ENCODE assay signal across 12 cellular contexts in the genomic region with DNA sequence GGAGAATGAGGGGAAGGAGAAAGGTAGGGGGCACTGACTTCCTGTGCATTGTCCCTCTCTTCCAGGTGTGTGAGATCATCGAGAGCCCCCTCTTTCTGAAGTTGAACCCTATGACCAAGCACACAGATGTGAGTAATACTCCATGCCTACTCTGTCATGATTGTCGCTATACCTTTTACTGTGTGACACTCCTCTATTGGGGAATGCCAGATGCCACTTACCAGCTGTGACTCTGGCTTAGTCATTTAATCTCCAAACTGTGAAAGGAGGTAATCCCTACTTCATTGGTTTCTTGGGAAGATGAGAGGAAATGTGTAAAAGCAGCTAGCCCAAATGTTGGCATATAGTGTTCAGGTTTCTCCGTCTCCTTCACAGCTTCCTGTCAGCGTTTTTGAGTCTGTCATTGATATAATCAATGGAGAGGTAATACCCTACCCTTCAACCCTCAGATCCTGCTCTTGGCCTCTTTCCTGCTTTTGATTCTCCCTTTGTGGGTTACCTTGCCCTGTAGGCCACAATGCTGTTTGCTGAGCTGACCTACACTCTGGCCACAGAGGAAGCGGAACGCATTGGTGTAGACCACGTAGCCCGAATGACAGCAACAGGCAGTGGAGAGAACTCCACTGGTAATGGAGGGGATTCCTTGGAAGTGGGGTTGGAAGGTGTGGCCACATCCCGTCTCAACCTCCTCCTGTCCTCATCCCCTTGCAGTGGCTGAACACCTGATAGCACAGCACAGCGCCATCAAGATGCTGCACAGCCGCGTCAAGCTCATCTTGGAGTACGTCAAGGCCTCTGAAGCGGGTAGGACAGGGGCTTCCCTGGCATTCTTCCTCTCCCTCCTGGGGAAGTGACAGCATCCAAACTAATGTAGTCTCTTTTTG. TPM values are rescaled to one million over a fixed set of nuclear protein-coding genes. Genes with fewer than 3 reads are reported as not detected.
DNase-seq lines count a peak whose midpoint lies in the region; ATAC-seq, FAIRE-seq and TF ChIP-seq lines count a peak whose summit lies in the region.
"Had no signal": no experiment of that assay in that cellular context is flagged by ENCODE, and none has a peak within 500 bp of the region (broad histone marks: within the 10 kb centered on the region; RNA-seq: fewer than 3 reads in every experiment).

No MANE protein-coding gene starts in this region.

- H3K18ac ChIP-seq in H1 (ENCODE audit: extremely low read depth, low read length): no peak overlapping the region

- H3K9ac ChIP-seq in H1 (replicated peaks in 1 of 4; ENCODE audit: extremely low read depth in 1 of 4, low read depth in 3 of 4, low read length in 3 of 4): no peak overlapping the region; a peak in 1 of 7 replicates

- no peaks in the 10 kb centered on the region for H3K9me3 ChIP-seq in H1 (ENCODE audit: insufficient read depth in 2 of 2, low read depth in 1 of 2, low read length in 1 of 2)
- H3K9me3 ChIP-seq: BE2C, vagina had no signal

- no peak overlapping the region for H2AK5ac ChIP-seq in H1 (ENCODE audit: low read depth, low read length)

- H3K36me3 Mint-ChIP-seq in activated CD4-positive, alpha-beta T cell treated with anti-CD3 and anti-CD28 coated beads, Interleukin-2, amount 10 ng/mL, durations not matched to agents 24 days and 14 days (ENCODE audit: low read depth): peaks cover 55% of the 10 kb centered on the region
- peaks cover 55% of the 10 kb centered on the region for H3K36me3 Mint-ChIP-seq in stimulated activated memory B cell treated with anti-CD40 and anti-IgM and Interleukin-4, amounts not matched to agents 10 μg/mL and 1 μg/mL and 100 μg/mL, for 72 hours

- TF ChIP-seq POLR2A in H1 (IDR thresholded peaks at IDR 0.05; ENCODE audit: control extremely low read depth in 1 of 2, low read depth in 2 of 2, low read length in 2 of 2) (no peak), lower leg skin (IDR thresholded peaks at IDR 0.05) (no peak)

- TF ChIP-seq RAD21 in H1 (IDR thresholded peaks at IDR 0.05 in 1 of 2, conservative IDR thresholded peaks at IDR 0.05 in 1 of 2; ENCODE audit: low read depth in 2 of 2, low read length in 2 of 2): no peak

- H3K79me1 ChIP-seq in H1 (ENCODE audit: low read depth, low read length): peaks cover 7% of the 10 kb centered on the region

- ATAC-seq in stimulated activated memory B cell treated with anti-CD40 and anti-IgM and Interleukin-4, amounts not matched to agents 10 μg/mL and 1 μg/mL and 100 μg/mL, for 72 hours: no peak
- no peak for ATAC-seq in HG03097 (IDR thresholded peaks at IDR 0.05; ENCODE audit: low FRiP score, unreplicated experiment)

- no peak for TF ChIP-seq EP300 in H1 (IDR thresholded peaks at IDR 0.05; ENCODE audit: borderline replicate concordance in 1 of 2, low read depth in 2 of 2, low read length in 2 of 2)

- no peak overlapping the region for H2BK5ac ChIP-seq in H1 (ENCODE audit: low read depth, low read length)

- FAIRE-seq in RCC 7860 (lab: Jason Lieb, UNC) (no peak), H1 (lab: Jason Lieb, UNC) (no peak)

- no peaks in the 10 kb centered on the region; a peak in 1 of 7 replicates for H3K4me1 ChIP-seq in H1 (replicated peaks in 1 of 4; ENCODE audit: control insufficient read depth in 3 of 4, insufficient read depth in 4 of 4, low read length in 3 of 4)

- H2AFZ ChIP-seq in H1 (ENCODE audit: low read length): no peak overlapping the region

- intact Hi-C loops in activated CD4-positive, alpha-beta T cell treated with anti-CD3 and anti-CD28 coated beads, Interleukin-2, amount 10 ng/mL, durations not matched to agents 24 days and 14 days (cut with micrococcal nuclease): no loop called here
- intact Hi-C loops in lower leg skin (cut with DNase I; ENCODE audit: low total_unique reads): no loop called here

- peak; percentile 65 for DNase-seq in activated CD4-positive, alpha-beta T cell treated with anti-CD3 and anti-CD28 coated beads, Interleukin-2, amount 10 ng/mL, durations not matched to agents 24 days and 14 days
- no peak for DNase-seq in activated CD4-positive, alpha-beta T cell treated with anti-CD3 and anti-CD28 coated beads for 1 hour
- peak; percentile 67 for DNase-seq in RCC 7860 (ENCODE audit: low spot score)
- DNase-seq in H1 (ENCODE audit: low read depth in 1 of 2, low spot score in 2 of 2): no peak
- DNase-seq in lower leg skin (ENCODE audit: low spot score in 2 of 2): no peak
- DNase-seq in NCI-H128 (lab: John Stamatoyannopoulos, UW; ENCODE audit: unreplicated experiment): no peak
- DNase-seq: stimulated activated CD4-positive, alpha-beta T cell treated with anti-CD3 and anti-CD28 coated beads, Interleukin-4, amount 100 ng/mL, for 24 hours had no signal

- H4K91ac ChIP-seq in H1 (replicated peaks; ENCODE audit: insufficient read length, low read length): no peak overlapping the region

- CTCF ChIA-PET in H1 (lab: Charles Lee; ENCODE audit: partially characterized antibody): interaction anchor here (0.8 to 2.4 kb wide), 2 partner anchors 8 to 39 kb away, joined by 3 to 5 read pairs; no protein-coding TSS in a partner anchor

- WGBS in H1 (ENCODE audit: extremely low coverage in 1 of 2, insufficient coverage in 1 of 2, insufficient read length in 1 of 2, insufficient replicate concordance in 2 of 2, low coverage in 1 of 2, low lambda C conversion rate in 2 of 2, missing lambda C conversion rate in 1 of 2), 2 experiments: 90% methylated on average over 14 of the region's 14 CpGs; no CpG with 5 or more reads in 1 of the 2 experiments
- WGBS in lower leg skin, 2 donors: 89 to 91% methylated on average over 14 of the region's 14 CpGs

- H3K27ac ChIP-seq in H1 (ENCODE audit: low read depth, low read length): 0 out of 2 replicates have a peak overlapping the region, but pooled peaks have one; percentile 18
- H3K27ac ChIP-seq: HL-60, vagina had no signal

- H2BK20ac ChIP-seq in H1 (ENCODE audit: low read length): no peak overlapping the region

- POLR2A ChIA-PET in H1 (lab: Charles Lee; ENCODE audit: partially characterized antibody): interaction anchor here (0.7 to 19.5 kb wide), 13 partner anchors 6 to 78 kb away, joined by 3 to 722 read pairs (median 4); a partner anchor contains a TSS

- peaks cover 4% of the 10 kb centered on the region; the same call in 1 of the 2 replicates for H3K23me2 ChIP-seq in H1 (ENCODE audit: low read depth, low read length)

- no peak overlapping the region for H2BK15ac ChIP-seq in H1 (ENCODE audit: low read length)

- no peak overlapping the region for H4K5ac ChIP-seq in H1 (ENCODE audit: insufficient read length, low read depth, low read length)

- peaks cover 20 to 27% of the 10 kb centered on the region in 2 experiments for H4K20me1 ChIP-seq in H1 (replicated peaks in 1 of 2; ENCODE audit: control insufficient read depth in 1 of 2, insufficient read depth in 2 of 2, low read length in 2 of 2)

- H3K4me3 ChIP-seq in H1 (ENCODE audit: extremely low read depth in 1 of 4, insufficient read depth in 2 of 4, low read depth in 3 of 4, low read length in 4 of 4) (no peak overlapping the region), lower leg skin (ENCODE audit: low read depth, poor library complexity, severe bottlenecking) (no peak overlapping the region)

- H3K27me3 Mint-ChIP-seq in activated CD4-positive, alpha-beta T cell treated with anti-CD3 and anti-CD28 coated beads, Interleukin-2, amount 10 ng/mL, durations not matched to agents 24 days and 14 days: no peaks in the 10 kb centered on the region
- no peaks in the 10 kb centered on the region for H3K27me3 Mint-ChIP-seq in stimulated activated memory B cell treated with anti-CD40 and anti-IgM and Interleukin-4, amounts not matched to agents 10 μg/mL and 1 μg/mL and 100 μg/mL, for 72 hours

- H3K4me2 ChIP-seq in H1 (ENCODE audit: insufficient read depth in 1 of 2, low read depth in 2 of 2, low read length in 2 of 2): no peak overlapping the region

- no peak overlapping the region for H3K56ac ChIP-seq in H1 (replicated peaks; ENCODE audit: insufficient read length, low read depth, low read length)

- no peak overlapping the region for H2BK120ac ChIP-seq in H1 (replicated peaks; ENCODE audit: low read depth, low read length)

- H2BK12ac ChIP-seq in H1 (ENCODE audit: low read depth, low read length): no peak overlapping the region

- peak overlapping the region; percentile 86 for H3K4me3 Mint-ChIP-seq in activated CD4-positive, alpha-beta T cell treated with anti-CD3 and anti-CD28 coated beads, Interleukin-2, amount 10 ng/mL, durations not matched to agents 24 days and 14 days
- H3K4me3 Mint-ChIP-seq in stimulated activated memory B cell treated with anti-CD40 and anti-IgM and Interleukin-4, amounts not matched to agents 10 μg/mL and 1 μg/mL and 100 μg/mL, for 72 hours: no peak overlapping the region

- peak overlapping the region; percentile 2 for H3K27ac Mint-ChIP-seq in activated CD4-positive, alpha-beta T cell treated with anti-CD3 and anti-CD28 coated beads, Interleukin-2, amount 10 ng/mL, durations not matched to agents 24 days and 14 days
- peak overlapping the region; percentile 82 for H3K27ac Mint-ChIP-seq in stimulated activated memory B cell treated with anti-CD40 and anti-IgM and Interleukin-4, amounts not matched to agents 10 μg/mL and 1 μg/mL and 100 μg/mL, for 72 hours

- peaks cover 35% of the 10 kb centered on the region for H3K4me1 Mint-ChIP-seq in activated CD4-positive, alpha-beta T cell treated with anti-CD3 and anti-CD28 coated beads, Interleukin-2, amount 10 ng/mL, durations not matched to agents 24 days and 14 days
- H3K4me1 Mint-ChIP-seq in stimulated activated memory B cell treated with anti-CD40 and anti-IgM and Interleukin-4, amounts not matched to agents 10 μg/mL and 1 μg/mL and 100 μg/mL, for 72 hours: peaks cover 35% of the 10 kb centered on the region

- no peak overlapping the region for H3K23ac ChIP-seq in H1 (ENCODE audit: insufficient read length)

- no peaks in the 10 kb centered on the region for H3K27me3 ChIP-seq in H1 (replicated peaks in 1 of 4; ENCODE audit: control insufficient read depth in 3 of 4, extremely low read depth in 1 of 4, insufficient read depth in 3 of 4, low read length in 3 of 4)
- H3K27me3 ChIP-seq: BE2C, vagina had no signal

- no peak overlapping the region for H3K14ac ChIP-seq in H1 (ENCODE audit: insufficient read length)

- peaks cover 44 to 55% (median 51%) of the 10 kb centered on the region in 4 experiments for H3K36me3 ChIP-seq in H1 (ENCODE audit: control insufficient read depth in 2 of 4, insufficient read depth in 4 of 4, low read length in 3 of 4)

- no peak overlapping the region for H3K4ac ChIP-seq in H1 (replicated peaks; ENCODE audit: insufficient read length, low read depth, low read length)

- H4K8ac ChIP-seq in H1 (ENCODE audit: extremely low read depth, insufficient read depth, low read length): peak overlapping the region; percentile 62

- TF ChIP-seq CTCF in H1 (IDR thresholded peaks at IDR 0.05; ENCODE audit: control extremely low read depth in 1 of 3, insufficient read depth in 1 of 3, low read depth in 1 of 3, low read length in 3 of 3) (no peak), lower leg skin (IDR thresholded peaks at IDR 0.05) (no peak)

- no peaks in the 10 kb centered on the region for H3K9me3 Mint-ChIP-seq in activated CD4-positive, alpha-beta T cell treated with anti-CD3 and anti-CD28 coated beads, Interleukin-2, amount 10 ng/mL, durations not matched to agents 24 days and 14 days
- H3K9me3 Mint-ChIP-seq in stimulated activated memory B cell treated with anti-CD40 and anti-IgM and Interleukin-4, amounts not matched to agents 10 μg/mL and 1 μg/mL and 100 μg/mL, for 72 hours: no peaks in the 10 kb centered on the region

- peaks cover 0 to 9% of the 10 kb centered on the region in 2 experiments; a peak in 1 of 4 replicates for H3K79me2 ChIP-seq in H1 (ENCODE audit: control insufficient read depth in 1 of 2, insufficient read depth in 2 of 2, low read length in 2 of 2)

RNA-seq across cellular contexts. Expression of a gene that starts 2.0 kb away (rescaled TPM):
- total RNA-seq in activated CD4-positive, alpha-beta T cell treated with anti-CD3 and anti-CD28 coated beads, Interleukin-2, amount 10 ng/mL, durations not matched to agents 24 days and 14 days: 109 and 114 TPM in 2 replicates
- total RNA-seq in H1 (2021; fragmentation: NEBNext Ultra II Directional; extraction: Animal tissue kit (Norgen Biotek cat#: 25700)): 127 and 128 TPM in 2 replicates
- 159 and 225 TPM in 2 replicates for polyA plus RNA-seq in H1 (2011; rRNA removed)
- polyA plus RNA-seq in H1 (2011; cell fraction: cytosol; rRNA removed): 182 TPM
- 125 TPM for polyA plus RNA-seq in H1 (2011; cell fraction: nucleus; rRNA removed)
- polyA plus RNA-seq in H1 (2012, experiment 1 of 2): 126 to 168 TPM (median 164 TPM) in 4 replicates
- polyA plus RNA-seq in H1 (2012, experiment 2 of 2): 93.7 TPM
- 98.9 TPM for polyA plus RNA-seq in H1 (2013, experiment 1 of 2)
- polyA plus RNA-seq in H1 (2013, experiment 2 of 2): 103 TPM
- polyA minus RNA-seq in H1 (2011; rRNA and poly(A)+ RNA removed): 154 and 162 TPM in 2 replicates
- 75.1 TPM for polyA minus RNA-seq in H1 (2011; cell fraction: cytosol; rRNA and poly(A)+ RNA removed)
- polyA minus RNA-seq in H1 (2011; cell fraction: nucleus; rRNA and poly(A)+ RNA removed): 66.5 TPM
- total RNA-seq in lower leg skin: 10 to 100 TPM; 22.3 to 42.7 (median 30.0) TPM

RNA-seq across cellular contexts. Expression of a gene that starts 9.2 kb away (rescaled TPM):
- total RNA-seq in activated CD4-positive, alpha-beta T cell treated with anti-CD3 and anti-CD28 coated beads, Interleukin-2, amount 10 ng/mL, durations not matched to agents 24 days and 14 days: 21.5 and 23.3 TPM in 2 replicates
- 49.1 and 50.7 TPM in 2 replicates for total RNA-seq in H1 (2021; fragmentation: NEBNext Ultra II Directional; extraction: Animal tissue kit (Norgen Biotek cat#: 25700))
- polyA plus RNA-seq in H1 (2011; rRNA removed): 21.3 and 26.9 TPM in 2 replicates
- 33.8 TPM for polyA plus RNA-seq in H1 (2011; cell fraction: cytosol; rRNA removed)
- polyA plus RNA-seq in H1 (2011; cell fraction: nucleus; rRNA removed): 58.8 TPM
- polyA plus RNA-seq in H1 (2012, experiment 1 of 2): 33.0 to 39.4 TPM (median 38.3 TPM) in 4 replicates
- polyA plus RNA-seq in H1 (2012, experiment 2 of 2): 17.4 TPM
- polyA plus RNA-seq in H1 (2013, experiment 1 of 2): 55.9 TPM
- polyA plus RNA-seq in H1 (2013, experiment 2 of 2): 49.7 TPM
- polyA minus RNA-seq in H1 (2011; rRNA and poly(A)+ RNA removed): 73.2 and 75.3 TPM in 2 replicates
- polyA minus RNA-seq in H1 (2011; cell fraction: cytosol; rRNA and poly(A)+ RNA removed): 24.1 TPM
- 97.8 TPM for polyA minus RNA-seq in H1 (2011; cell fraction: nucleus; rRNA and poly(A)+ RNA removed)
- 10 to 100 TPM; 16.4 to 25.9 (median 20.8) TPM for total RNA-seq in lower leg skin

RNA-seq across cellular contexts. Expression of a gene that starts 10.4 kb away (rescaled TPM):
- total RNA-seq in activated CD4-positive, alpha-beta T cell treated with anti-CD3 and anti-CD28 coated beads, Interleukin-2, amount 10 ng/mL, durations not matched to agents 24 days and 14 days: 464 and 469 TPM in 2 replicates
- total RNA-seq in H1 (2021; fragmentation: NEBNext Ultra II Directional; extraction: Animal tissue kit (Norgen Biotek cat#: 25700)): 339 and 344 TPM in 2 replicates
- 313 and 394 TPM in 2 replicates for polyA plus RNA-seq in H1 (2011; rRNA removed)
- 370 TPM for polyA plus RNA-seq in H1 (2011; cell fraction: cytosol; rRNA removed)
- polyA plus RNA-seq in H1 (2011; cell fraction: nucleus; rRNA removed): 732 TPM
- polyA plus RNA-seq in H1 (2012, experiment 1 of 2): 297 to 387 TPM (median 352 TPM) in 4 replicates
- polyA plus RNA-seq in H1 (2012, experiment 2 of 2): 212 TPM
- polyA plus RNA-seq in H1 (2013, experiment 1 of 2): 254 TPM
- 229 TPM for polyA plus RNA-seq in H1 (2013, experiment 2 of 2)
- 344 and 385 TPM in 2 replicates for polyA minus RNA-seq in H1 (2011; rRNA and poly(A)+ RNA removed)
- polyA minus RNA-seq in H1 (2011; cell fraction: cytosol; rRNA and poly(A)+ RNA removed): 320 TPM
- polyA minus RNA-seq in H1 (2011; cell fraction: nucleus; rRNA and poly(A)+ RNA removed): 348 TPM
- total RNA-seq in lower leg skin: 10 to 100 TPM; 41.5 to 52.2 (median 50.4) TPM

RNA-seq across cellular contexts. Expression of a gene that starts 10.7 kb away (rescaled TPM):
- total RNA-seq in activated CD4-positive, alpha-beta T cell treated with anti-CD3 and anti-CD28 coated beads, Interleukin-2, amount 10 ng/mL, durations not matched to agents 24 days and 14 days: 13.5 and 16.4 TPM in 2 replicates
- total RNA-seq in H1 (2021; fragmentation: NEBNext Ultra II Directional; extraction: Animal tissue kit (Norgen Biotek cat#: 25700)): 15.2 and 15.8 TPM in 2 replicates
- polyA plus RNA-seq in H1 (2011; rRNA removed): 15.9 and 16.6 TPM in 2 replicates
- 12.1 TPM for polyA plus RNA-seq in H1 (2011; cell fraction: cytosol; rRNA removed)
- 38.5 TPM for polyA plus RNA-seq in H1 (2011; cell fraction: nucleus; rRNA removed)
- 14.4 to 21.1 TPM (median 19.3 TPM) in 4 replicates for polyA plus RNA-seq in H1 (2012, experiment 1 of 2)
- polyA plus RNA-seq in H1 (2012, experiment 2 of 2): 19.6 TPM
- 10.8 TPM for polyA plus RNA-seq in H1 (2013, experiment 1 of 2)
- polyA plus RNA-seq in H1 (2013, experiment 2 of 2): 11.6 TPM
- 12.8 and 16.5 TPM in 2 replicates for polyA minus RNA-seq in H1 (2011; rRNA and poly(A)+ RNA removed)
- polyA minus RNA-seq in H1 (2011; cell fraction: cytosol; rRNA and poly(A)+ RNA removed): 8.6 TPM
- polyA minus RNA-seq in H1 (2011; cell fraction: nucleus; rRNA and poly(A)+ RNA removed): 12.6 TPM
- 10 to 100 TPM; 18.6 to 24.6 (median 21.0) TPM for total RNA-seq in lower leg skin

RNA-seq across cellular contexts. Expression of a gene that starts 28.4 kb away (rescaled TPM):
- total RNA-seq in activated CD4-positive, alpha-beta T cell treated with anti-CD3 and anti-CD28 coated beads, Interleukin-2, amount 10 ng/mL, durations not matched to agents 24 days and 14 days: 68.4 and 71.5 TPM in 2 replicates
- total RNA-seq in H1 (2021; fragmentation: NEBNext Ultra II Directional; extraction: Animal tissue kit (Norgen Biotek cat#: 25700)): 101 and 109 TPM in 2 replicates
- polyA plus RNA-seq in H1 (2011; rRNA removed): 66.7 and 113 TPM in 2 replicates
- polyA plus RNA-seq in H1 (2011; cell fraction: cytosol; rRNA removed): 29.4 TPM
- polyA plus RNA-seq in H1 (2011; cell fraction: nucleus; rRNA removed): 79.1 TPM
- polyA plus RNA-seq in H1 (2012, experiment 1 of 2): 71.9 to 120 TPM (median 110 TPM) in 4 replicates
- polyA plus RNA-seq in H1 (2012, experiment 2 of 2): 110 TPM
- 68.1 TPM for polyA plus RNA-seq in H1 (2013, experiment 1 of 2)
- polyA plus RNA-seq in H1 (2013, experiment 2 of 2): 69.5 TPM
- polyA minus RNA-seq in H1 (2011; rRNA and poly(A)+ RNA removed): 37.5 and 55.6 TPM in 2 replicates
- 42.3 TPM for polyA minus RNA-seq in H1 (2011; cell fraction: cytosol; rRNA and poly(A)+ RNA removed)
- polyA minus RNA-seq in H1 (2011; cell fraction: nucleus; rRNA and poly(A)+ RNA removed): 32.4 TPM
- total RNA-seq in lower leg skin: 10 to 100 TPM; 37.1 to 74.3 (median 42.1) TPM

Comparison
In these comparisons a context has a peak if more than half of its experiments do, and no peak if none do; other contexts are left out.
1. DNase-seq: peak in activated CD4-positive, alpha-beta T cell treated with anti-CD3 and anti-CD28 coated beads, Interleukin-2, amount 10 ng/mL, durations not matched to agents 24 days and 14 days (single experiment) and RCC 7860 (single experiment); none in activated CD4-positive, alpha-beta T cell treated with anti-CD3 and anti-CD28 coated beads for 1 hour (single experiment), H1 (0 of 2), lower leg skin (0 of 2) and NCI-H128 (single experiment).